In genomic region chr4:78606530-78607095, GRCh38 we compare ENCODE assay signal across 17 cellular contexts. TPM values are rescaled to one million over a fixed set of nuclear protein-coding genes. Genes with fewer than 3 reads are reported as not detected.
DNase-seq lines count a peak whose midpoint lies in the region; ATAC-seq, FAIRE-seq and TF ChIP-seq lines count a peak whose summit lies in the region.
"Had no signal": no experiment of that assay in that cellular context is flagged by ENCODE, and none has a peak within 500 bp of the region (broad histone marks: within the 10 kb centered on the region; RNA-seq: fewer than 3 reads in every experiment).

No MANE protein-coding gene starts in this region.

- no peaks in the 10 kb centered on the region for H4K20me1 ChIP-seq in K562 (replicated peaks; ENCODE audit: control insufficient read depth, insufficient read depth, low read length)
- H4K20me1 ChIP-seq: BLaER1 treated with 17β-estradiol and CSF1 and Interleukin-3, amounts not matched to agents 10 nM and 100 nM had no signal

- 50% methylated on average over 1 of the region's 1 CpG for WGBS in K562 (ENCODE audit: insufficient coverage, low coverage, missing lambda C conversion rate)
- 67 to 100% (median 89%) methylated on average over 1 of the region's 1 CpG for WGBS in spleen, 5 donors

- no peak overlapping the region; a peak in 1 of 4 replicates for H3K9ac ChIP-seq in K562 (ENCODE audit: insufficient read depth in 1 of 2, low read depth in 2 of 2, low read length in 2 of 2)
- H3K9ac ChIP-seq: BLaER1 treated with 17β-estradiol and CSF1 and Interleukin-3, amounts not matched to agents 10 nM and 100 nM had no signal

- H3K36me3 ChIP-seq in K562 (ENCODE audit: control insufficient read depth, insufficient read depth, low read length) (no peaks in the 10 kb centered on the region), neutrophil (peaks cover 99% of the 10 kb centered on the region), spleen (peaks cover 0 to 89% (median 0%) of the 10 kb centered on the region in 6 donors)
- H3K36me3 ChIP-seq: BLaER1 treated with 17β-estradiol and CSF1 and Interleukin-3, amounts not matched to agents 10 nM and 100 nM had no signal

- H3K36me3 Mint-ChIP-seq in activated T-cell treated with anti-CD3 and anti-CD28 coated beads, Interleukin-2, amount 50 U/mL, for 72 hours (ENCODE audit: insufficient read depth in 2 of 2), result peaks cover 0 to 1% of the 10 kb centered on the region in 2 donors
- H3K36me3 Mint-ChIP-seq in activated T-cell treated with anti-CD3 and anti-CD28 coated beads, Interleukin-2, amount 50 U/mL, for 24 hours (ENCODE audit: low read depth), result no peaks in the 10 kb centered on the region
- H3K36me3 Mint-ChIP-seq: CD4-positive, CD25-positive, alpha-beta regulatory T cell; IgD-negative memory B cell had no signal

- H3K27ac ChIP-seq in K562 (ENCODE audit: extremely low read depth, low read depth, low read length) (no peak overlapping the region), neutrophil (peak overlapping the region; percentile 38), spleen (no peak overlapping the region)
- H3K27ac ChIP-seq: BLaER1 treated with 17β-estradiol and CSF1 and Interleukin-3, amounts not matched to agents 10 nM and 100 nM had no signal

- H3K4me1 Mint-ChIP-seq in activated T-cell treated with anti-CD3 and anti-CD28 coated beads, Interleukin-2, amount 50 U/mL, for 72 hours (ENCODE audit: low read depth), result peaks cover 10% of the 10 kb centered on the region
- H3K4me1 Mint-ChIP-seq in activated T-cell treated with anti-CD3 and anti-CD28 coated beads, Interleukin-2, amount 50 U/mL, for 24 hours (ENCODE audit: low read depth), result peaks cover 18% of the 10 kb centered on the region
- H3K4me1 Mint-ChIP-seq: GM23338, H9 had no signal

- H3K27ac Mint-ChIP-seq in activated T-cell treated with anti-CD3 and anti-CD28 coated beads, Interleukin-2, amount 50 U/mL, for 72 hours, result no peak overlapping the region
- no peak overlapping the region for H3K27ac Mint-ChIP-seq in activated T-cell treated with anti-CD3 and anti-CD28 coated beads, Interleukin-2, amount 50 U/mL, for 24 hours
- H3K27ac Mint-ChIP-seq: CD4-positive, CD25-positive, alpha-beta regulatory T cell; GM23338; H9; IgD-negative memory B cell had no signal

- no peaks in the 10 kb centered on the region for H3K79me2 ChIP-seq in K562 (ENCODE audit: control insufficient read depth, insufficient read depth, low read length)

- no peaks in the 10 kb centered on the region for H3K27me3 ChIP-seq in K562 (ENCODE audit: control insufficient read depth in 2 of 2, insufficient read depth in 2 of 2, low read length in 2 of 2)
- H3K27me3 ChIP-seq in neutrophil, result no peaks in the 10 kb centered on the region
- H3K27me3 ChIP-seq in spleen (replicated peaks in 1 of 7), result no peaks in the 10 kb centered on the region
- H3K27me3 ChIP-seq: BLaER1 treated with 17β-estradiol and CSF1 and Interleukin-3, amounts not matched to agents 10 nM and 100 nM had no signal

- POLR2A ChIA-PET in K562 (lab: Yijun Ruan, JAX), result no interaction called here

- no peaks in the 10 kb centered on the region for H3K9me3 Mint-ChIP-seq in activated T-cell treated with anti-CD3 and anti-CD28 coated beads, Interleukin-2, amount 50 U/mL, for 72 hours
- no peaks in the 10 kb centered on the region for H3K9me3 Mint-ChIP-seq in activated T-cell treated with anti-CD3 and anti-CD28 coated beads, Interleukin-2, amount 50 U/mL, for 24 hours
- H3K9me3 Mint-ChIP-seq: CD4-positive, CD25-positive, alpha-beta regulatory T cell; GM23338; H9; IgD-negative memory B cell had no signal

- H2AFZ ChIP-seq in K562 (ENCODE audit: low read depth, low read length), result no peak overlapping the region
- H2AFZ ChIP-seq: GM23338 had no signal

- TF ChIP-seq EP300 in K562 (IDR thresholded peaks at IDR 0.05; ENCODE audit: low read length), result no peak

- no peaks in the 10 kb centered on the region for H3K9me1 ChIP-seq in K562 (ENCODE audit: control insufficient read depth, insufficient read depth, low read length)

- TF ChIP-seq RAD21 in K562 (CRISPR knock-in tag; conservative IDR thresholded peaks at IDR 0.05 in 1 of 2, IDR thresholded peaks at IDR 0.05 in 1 of 2), result no peak

- H3K4me1 ChIP-seq in K562 (replicated peaks in 1 of 2; ENCODE audit: control insufficient read depth in 2 of 2, insufficient read depth in 2 of 2, low read length in 2 of 2), result peaks cover 6 to 34% of the 10 kb centered on the region in 2 experiments; a peak in 4 of 5 replicates
- H3K4me1 ChIP-seq in neutrophil (ENCODE audit: control insufficient read depth in 1 of 2, insufficient read depth in 1 of 2, low read depth in 1 of 2, low read length in 1 of 2), result peaks cover 0 to 9% of the 10 kb centered on the region in 2 experiments
- peaks cover 6 to 27% (median 20%) of the 10 kb centered on the region in 6 donors for H3K4me1 ChIP-seq in spleen

- peak; percentile 60 to 85 for ATAC-seq in activated T-cell treated with anti-CD3 and anti-CD28 coated beads, Interleukin-2, amount 50 U/mL, for 72 hours (replicated peaks in 1 of 2)
- no peak for ATAC-seq in K562

- no peak for FAIRE-seq in K562 (lab: Jason Lieb, UNC)
- FAIRE-seq: GM12891 had no signal

- DNase-seq in activated T-cell treated with anti-CD3 and anti-CD28 coated beads, Interleukin-2, amount 50 U/mL, for 72 hours, result no peak
- no peak for DNase-seq in activated T-cell treated with anti-CD3 and anti-CD28 coated beads, Interleukin-2, amount 50 U/mL, for 24 hours
- no peak for DNase-seq in K562 (ENCODE audit: extremely low read depth in 1 of 4, low spot score in 3 of 4)
- DNase-seq in spleen, result no peak
- no peak for DNase-seq in NCI-H1092 (lab: John Stamatoyannopoulos, UW)
- DNase-seq in islet precursor cell, result no peak
- DNase-seq: 8988T; AML-193; CD4-positive, CD25-positive, alpha-beta regulatory T cell; DMS 273 treated with DMSO at 0.1 percent for 48 hours; H9 had no signal

- no peak overlapping the region for H3K4me3 Mint-ChIP-seq in activated T-cell treated with anti-CD3 and anti-CD28 coated beads, Interleukin-2, amount 50 U/mL, for 72 hours
- no peak overlapping the region for H3K4me3 Mint-ChIP-seq in activated T-cell treated with anti-CD3 and anti-CD28 coated beads, Interleukin-2, amount 50 U/mL, for 24 hours
- H3K4me3 Mint-ChIP-seq: CD4-positive, CD25-positive, alpha-beta regulatory T cell; GM23338; H9; IgD-negative memory B cell had no signal

- TF ChIP-seq POLR2A in K562 (conservative IDR thresholded peaks at IDR 0.05) (no peak), spleen (IDR thresholded peaks at IDR 0.05) (no peak)

- no peaks in the 10 kb centered on the region for H3K9me3 ChIP-seq in K562 (replicated peaks; ENCODE audit: control insufficient read depth, insufficient read depth, low read depth, low read length)
- no peaks in the 10 kb centered on the region for H3K9me3 ChIP-seq in neutrophil
- H3K9me3 ChIP-seq in spleen, result no peaks in the 10 kb centered on the region
- H3K9me3 ChIP-seq: BLaER1 treated with 17β-estradiol and CSF1 and Interleukin-3, amounts not matched to agents 10 nM and 100 nM had no signal

- H3K27me3 Mint-ChIP-seq in activated T-cell treated with anti-CD3 and anti-CD28 coated beads, Interleukin-2, amount 50 U/mL, for 72 hours (ENCODE audit: low read depth), result peaks cover 15% of the 10 kb centered on the region
- H3K27me3 Mint-ChIP-seq in activated T-cell treated with anti-CD3 and anti-CD28 coated beads, Interleukin-2, amount 50 U/mL, for 24 hours, result peaks cover 7% of the 10 kb centered on the region

- intact Hi-C loops in K562 (cut with micrococcal nuclease) (no loop called here), spleen (cut with DNase I; ENCODE audit: low total_unique reads) (no loop called here)

- H3K4me3 ChIP-seq in K562 (no peak overlapping the region), neutrophil (ENCODE audit: low read depth in 1 of 2, low read length in 1 of 2) (no peak overlapping the region), spleen (no peak overlapping the region)
- H3K4me3 ChIP-seq: BLaER1 treated with 17β-estradiol and CSF1 and Interleukin-3, amounts not matched to agents 10 nM and 100 nM; GM23338 had no signal

- H3K4me2 ChIP-seq in K562 (ENCODE audit: insufficient read depth, low read length), result no peak overlapping the region
- H3K4me2 ChIP-seq: GM23338 had no signal

- TF ChIP-seq CTCF in K562 (IDR thresholded peaks at IDR 0.05 in 2 of 3, conservative IDR thresholded peaks at IDR 0.05 in 1 of 3; ENCODE audit: insufficient read depth in 2 of 3, low read depth in 1 of 3, low read length in 3 of 3) (no peak), neutrophil (IDR thresholded peaks at IDR 0.05) (no peak), spleen (IDR thresholded peaks at IDR 0.05 in 8 of 11, conservative IDR thresholded peaks at IDR 0.05 in 3 of 11) (no peak)

- BruUV-seq in K562 (replicated peaks; lab: Mats Ljungman, UMichigan), result no TSS peak

- in situ Hi-C loops in K562 (cut with MboI), result no loop called here

- CTCF ChIA-PET in K562 (lab: Yijun Ruan, JAX; ENCODE audit: low intra/inter-chr PET ratio), result no interaction called here

TF ChIP-seq in K562, 482 proteins besides CTCF, POLR2A, EP300 and RAD21:
- no peak for TF ChIP-seq XRCC5 (IDR thresholded peaks at IDR 0.05; ENCODE audit: low read depth, low read length)
- TF ChIP-seq ZNF24 (IDR thresholded peaks at IDR 0.05), result peak; percentile 84

RNA-seq across cellular contexts. Expression of gene ANXA3, which starts 55.0 kb away (rescaled TPM):
- 1 to 10 TPM in 1 of 2 donors, under 1 TPM in 1; 0.93 to 1.7 TPM for total RNA-seq in activated T-cell treated with anti-CD3 and anti-CD28 coated beads, Interleukin-2, amount 50 U/mL, for 72 hours
- 3.0 and 4.6 TPM in 2 replicates for total RNA-seq in K562 (2011; cell fraction: chromatin; rRNA removed; ENCODE audit: low replicate concordance)
- total RNA-seq in K562 (2011; cell fraction: nucleolus; rRNA removed), result 2.2 and 3.7 TPM in 2 replicates
- total RNA-seq in K562 (2011; cell fraction: nucleoplasm; rRNA removed), result 1.5 and 3.9 TPM in 2 replicates
- total RNA-seq in K562 (2014; rRNA removed) (6.3 and 7.1 TPM in 2 replicates), K562 (2014; rRNA removed; fragmentation: Illumina TruSeq; extraction: Trizol) (6.7 and 10.0 TPM in 2 replicates), K562 (2015; rRNA removed; fragmentation: Illumina TruSeq; extraction: Trizol) (9.0 and 9.8 TPM in 2 replicates), K562 (2021) (5.1 and 6.4 TPM in 2 replicates), spleen (100 to 1,000 TPM in 1 of 7 donors, 10 to 100 TPM in 6; 29.0 to 119 (median 50.7) TPM)
- polyA plus RNA-seq in K562 (2011; rRNA removed) (12.2 and 13.1 TPM in 2 replicates), K562 (2014; fragmentation: Illumina TruSeq; extraction: Trizol) (8.0 and 10.1 TPM in 2 replicates), K562 (2014; fragmentation: Nextera tagmentation; extraction: Ambion mirVana) (10 to 100 TPM; 14.7 to 15.5 TPM), K562 (2014; rRNA removed) (6.0 and 10.4 TPM in 2 replicates), spleen (10 to 100 TPM in 2 of 3 donors, 1 to 10 TPM in 1; 7.0 to 31.7 (median 13.5) TPM)
- polyA plus RNA-seq in K562 (2011; cell fraction: cytosol; rRNA removed), result 4.5 and 9.9 TPM in 2 replicates
- 10.2 and 18.4 TPM in 2 replicates for polyA plus RNA-seq in K562 (2011; cell fraction: nucleus; rRNA removed)
- polyA plus RNA-seq in K562 (2012), result 5.7 and 65.1 TPM in 2 replicates
- 9.1 and 12.6 TPM in 2 replicates for polyA minus RNA-seq in K562 (2011; rRNA and poly(A)+ RNA removed)
- polyA minus RNA-seq in K562 (2011; cell fraction: cytosol; rRNA and poly(A)+ RNA removed), result 3.7 and 12.7 TPM in 2 replicates
- polyA minus RNA-seq in K562 (2011; cell fraction: nucleus; rRNA and poly(A)+ RNA removed), result 4.8 and 10.7 TPM in 2 replicates
- total RNA-seq: CD4-positive, CD25-positive, alpha-beta regulatory T cell; G401 had no signal
- polyA plus RNA-seq: CD4-positive, CD25-positive, alpha-beta regulatory T cell had no signal
